Comparison of ENCODE assay signal across 11 cellular contexts in the genomic region with DNA sequence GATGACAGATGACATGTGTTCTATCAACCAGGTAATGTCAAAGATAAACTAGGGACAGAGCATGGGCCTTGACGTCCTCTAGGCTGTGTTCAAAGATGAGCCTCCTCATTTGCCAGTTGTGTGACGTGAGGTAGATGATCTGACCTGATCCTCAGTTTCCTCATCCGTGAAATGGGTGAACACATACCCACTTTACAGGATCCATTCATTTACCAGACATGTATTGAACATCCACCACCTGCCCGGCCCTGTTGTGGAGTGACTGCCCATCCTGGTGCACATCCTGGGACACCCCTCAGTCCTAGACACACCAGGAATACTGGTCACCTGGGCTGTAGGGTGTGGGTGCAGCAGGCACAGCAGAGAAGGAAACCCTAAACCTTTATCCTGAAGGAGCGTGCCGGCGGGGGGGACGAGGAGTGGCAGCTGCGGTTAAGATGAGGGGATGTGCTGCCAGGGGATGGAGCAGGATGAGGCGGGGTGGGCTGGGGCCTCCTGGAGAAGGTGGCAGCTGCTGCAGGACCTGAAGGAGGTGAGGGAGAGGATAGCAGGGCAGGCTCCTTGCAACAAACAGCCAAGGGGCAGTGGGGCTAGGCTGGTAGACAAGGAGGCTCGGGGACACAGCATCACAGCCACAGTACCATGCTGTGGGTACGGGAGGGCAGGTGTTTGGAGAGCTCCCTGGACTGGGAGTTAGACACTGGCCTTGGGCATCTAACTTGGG. TPM values are rescaled to one million over a fixed set of nuclear protein-coding genes. Genes with fewer than 3 reads are reported as not detected.
"Had no signal": no experiment of that assay in that cellular context is flagged by ENCODE, and none has a peak within 500 bp of the region (broad histone marks: within the 10 kb centered on the region; RNA-seq: fewer than 3 reads in every experiment).

No MANE protein-coding gene starts in this region.

- H3K27ac ChIP-seq: psoas muscle, sigmoid colon, testis had no signal

- H3K9me3 ChIP-seq: psoas muscle, testis had no signal

- ATAC-seq: activated CD8-positive, alpha-beta T cell treated with anti-CD3 and anti-CD28 coated beads, Interleukin-2, amount 10 ng/mL, durations not matched to agents 7 days and 5 days; naive thymus-derived CD4-positive, alpha-beta T cell had no signal

- H3K4me3 ChIP-seq: lung, psoas muscle, sigmoid colon, testis had no signal

- H3K4me1 ChIP-seq: psoas muscle, testis had no signal

- H3K36me3 ChIP-seq: sigmoid colon had no signal

- DNase-seq: activated CD4-positive, alpha-beta T cell treated with anti-CD3 and anti-CD28 coated beads for 48 hours; activated CD8-positive, alpha-beta T cell treated with anti-CD3 and anti-CD28 coated beads, Interleukin-2, amount 10 ng/mL, durations not matched to agents 7 days and 5 days; immature natural killer cell; naive thymus-derived CD4-positive, alpha-beta T cell; occipital lobe; psoas muscle; sigmoid colon; stimulated activated CD4-positive, alpha-beta T cell treated with anti-CD3 and anti-CD28 coated beads, Interleukin-4, amount 100 ng/mL, for 24 hours; T-helper 1 cell; testis had no signal

- H3K27me3 ChIP-seq: sigmoid colon, testis had no signal

RNA-seq across cellular contexts. Expression of a gene that starts 8.4 kb away (rescaled TPM):
- total RNA-seq: activated CD8-positive, alpha-beta T cell treated with anti-CD3 and anti-CD28 coated beads, Interleukin-2, amount 10 ng/mL, durations not matched to agents 7 days and 5 days had no signal
